2 cellular contexts compared by ENCODE assay signal in the genomic region with DNA sequence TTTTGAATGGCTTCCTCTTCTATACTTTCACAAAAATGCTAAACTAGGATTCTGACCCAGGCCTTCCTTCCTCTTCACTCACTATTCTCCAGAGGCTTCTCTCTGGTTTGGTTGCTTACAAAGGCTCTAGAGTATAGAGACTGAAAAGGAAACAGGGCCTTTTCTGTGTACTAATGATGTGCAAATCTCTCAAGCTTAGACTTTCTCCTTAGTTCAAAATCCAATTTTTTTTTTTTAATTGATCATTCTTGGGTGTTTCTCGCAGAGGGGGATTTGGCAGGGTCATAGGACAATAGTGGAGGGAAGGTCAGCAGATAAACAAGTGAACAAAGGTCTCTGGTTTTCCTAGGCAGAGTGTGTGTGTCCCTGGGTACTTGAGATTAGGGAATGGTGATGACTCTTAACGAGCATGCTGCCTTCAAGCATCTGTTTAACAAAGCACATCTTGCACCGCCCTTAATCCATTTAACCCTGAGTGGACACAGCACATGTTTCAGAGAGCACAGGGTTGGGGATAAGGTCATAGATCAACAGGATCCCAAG. TPM values are rescaled to one million over a fixed set of nuclear protein-coding genes. Genes with fewer than 3 reads are reported as not detected.
"Had no signal": no experiment of that assay in that cellular context is flagged by ENCODE, and none has a peak within 500 bp of the region (broad histone marks: within the 10 kb centered on the region; RNA-seq: fewer than 3 reads in every experiment).

No MANE protein-coding gene starts in this region.

RNA-seq across cellular contexts. Expression of gene CLEC18C, which starts 50.5 kb away (rescaled TPM):
- total RNA-seq: SK-MEL-5 had no signal
- polyA plus RNA-seq: cardiac muscle cell had no signal
